Comparison of ENCODE assay signal across 7 cellular contexts in genomic region chr6:83853968-83854501, GRCh38. TPM values are rescaled to one million over a fixed set of nuclear protein-coding genes. Genes with fewer than 3 reads are reported as not detected.
DNase-seq lines count a peak whose midpoint lies in the region; ATAC-seq, FAIRE-seq and TF ChIP-seq lines count a peak whose summit lies in the region.

No MANE protein-coding gene starts in this region.

- peaks cover 13% of the 10 kb centered on the region for H3K4me1 ChIP-seq in endothelial cell of umbilical vein (ENCODE audit: control insufficient read depth, extremely low read depth, insufficient read depth, low read length)
- peaks cover 0 to 26% (median 16%) of the 10 kb centered on the region in 4 donors for H3K4me1 ChIP-seq in sigmoid colon

- H3K4me3 ChIP-seq in endothelial cell of umbilical vein (replicated peaks in 1 of 3; ENCODE audit: insufficient read depth in 1 of 3, low read depth in 1 of 3, low read length in 3 of 3): peak overlapping the region in 2 of 3 experiments; percentile 45 to 61
- peak overlapping the region; percentile 34 to 64 (median 54) for H3K4me3 ChIP-seq in sigmoid colon

- CTCF ChIA-PET in endothelial cell of umbilical vein (lab: Charles Lee): interaction anchor here (1.1 kb wide), 1 partner anchor 239 kb away, joined by 5 read pairs; no protein-coding TSS in a partner anchor

- no peaks in the 10 kb centered on the region for H4K20me1 ChIP-seq in endothelial cell of umbilical vein (replicated peaks; ENCODE audit: control insufficient read depth, extremely low read depth, insufficient read depth, low read length)

- dilution Hi-C loops in endothelial cell of umbilical vein (cut with MboI; ENCODE audit: extremely low pct_ligation_motif_present, low sequenced_read_pairs): no loop called here

- H3K27me3 ChIP-seq in endothelial cell of umbilical vein (ENCODE audit: control insufficient read depth in 2 of 2, insufficient read depth in 2 of 2, low read length in 2 of 2) (peaks cover 24 to 44% of the 10 kb centered on the region in 2 experiments), sigmoid colon (peaks cover 0 to 10% (median 0%) of the 10 kb centered on the region in 3 donors)

- no peak for TF ChIP-seq EP300 in sigmoid colon (IDR thresholded peaks at IDR 0.05)

- DNase-seq in NCI-H2227 treated with DMSO at 0.1 percent for 48 hours (lab: John Stamatoyannopoulos, UW) (peak; percentile 30), endothelial cell of umbilical vein (ENCODE audit: low read depth, low spot score) (no peak), sigmoid colon (no peak), erythroblast (lab: John Stamatoyannopoulos, UW) (no peak), HuH-7.5 (ENCODE audit: low spot score) (no peak)
- DNase-seq in stimulated activated CD4-positive, alpha-beta T cell treated with anti-CD3 and anti-CD28 coated beads, Interleukin-4, amount 100 ng/mL, for 4 hours: no peak

- no peaks in the 10 kb centered on the region for H3K79me2 ChIP-seq in endothelial cell of umbilical vein (ENCODE audit: control insufficient read depth, insufficient read depth, low read length)

- BruUV-seq in endothelial cell of umbilical vein (replicated peaks; lab: Mats Ljungman, UMichigan): no TSS peak

- no peak for TF ChIP-seq CTCF in endothelial cell of umbilical vein (IDR thresholded peaks at IDR 0.05; ENCODE audit: extremely low read depth in 1 of 2, insufficient read depth in 1 of 2, low read depth in 1 of 2, low read length in 2 of 2)
- TF ChIP-seq CTCF in sigmoid colon (IDR thresholded peaks at IDR 0.05): no peak

- H3K36me3 ChIP-seq in endothelial cell of umbilical vein (ENCODE audit: control insufficient read depth in 2 of 2, extremely low read depth in 1 of 2, insufficient read depth in 2 of 2, low read length in 2 of 2) (no peaks in the 10 kb centered on the region), sigmoid colon (no peaks in the 10 kb centered on the region)

- TF ChIP-seq POLR2A in endothelial cell of umbilical vein (IDR thresholded peaks at IDR 0.05; ENCODE audit: low read depth, low read length) (no peak), sigmoid colon (IDR thresholded peaks at IDR 0.05) (no peak), erythroblast (IDR thresholded peaks at IDR 0.05; ENCODE audit: low read length) (no peak)

- ATAC-seq in GM21381 (IDR thresholded peaks at IDR 0.05; ENCODE audit: unreplicated experiment): peak; percentile 16

- H3K9me3 ChIP-seq in endothelial cell of umbilical vein (replicated peaks; ENCODE audit: control insufficient read depth, insufficient read depth, low read length): no peaks in the 10 kb centered on the region
- no peaks in the 10 kb centered on the region for H3K9me3 ChIP-seq in sigmoid colon

- H3K27ac ChIP-seq in endothelial cell of umbilical vein (ENCODE audit: insufficient read depth, low read depth, low read length) (no peak overlapping the region), sigmoid colon (peak overlapping the region in 2 of 4 donors; percentile 26 to 37)

- POLR2A ChIA-PET in endothelial cell of umbilical vein (lab: Charles Lee): no interaction called here

- FAIRE-seq in endothelial cell of umbilical vein (lab: Jason Lieb, UNC): no peak

- peak overlapping the region; percentile 66 for H2AFZ ChIP-seq in endothelial cell of umbilical vein (ENCODE audit: low read depth, low read length)

- intact Hi-C loops in endothelial cell of umbilical vein (cut with micrococcal nuclease) (loop anchor here (2.0 kb wide), 1 partner anchor 239 kb away; no protein-coding TSS in a partner anchor), sigmoid colon (cut with DNase I) (no loop called here)

- no peaks in the 10 kb centered on the region for H3K9me1 ChIP-seq in endothelial cell of umbilical vein (replicated peaks; ENCODE audit: control insufficient read depth, extremely low read depth, insufficient read depth, low read length)

- peak overlapping the region; percentile 91 for H3K4me2 ChIP-seq in endothelial cell of umbilical vein (ENCODE audit: insufficient read depth, low read length)

- 12 to 14% methylated on average over 20 of the region's 20 CpGs for WGBS in sigmoid colon, 2 donors

- no peak overlapping the region for H3K9ac ChIP-seq in endothelial cell of umbilical vein (replicated peaks; ENCODE audit: extremely low read depth, insufficient read depth, low read length)

TF ChIP-seq in endothelial cell of umbilical vein, 7 proteins besides CTCF, POLR2A, EP300 and RAD21:
- TF ChIP-seq FOS (IDR thresholded peaks at IDR 0.05; ENCODE audit: borderline replicate concordance, insufficient read depth, low read length): no peak
- peak; percentile 17 for TF ChIP-seq EZH2 (IDR thresholded peaks at IDR 0.05; ENCODE audit: borderline replicate concordance, low read depth, low read length, severe bottlenecking)

RNA-seq across cellular contexts. Expression of gene RIPPLY2, which starts 0.9 kb away (rescaled TPM):
- total RNA-seq in endothelial cell of umbilical vein: 0.53 TPM in 1 of 2 replicates, not detected in the other
- 0.25 TPM in 1 of 2 replicates, not detected in the other for polyA plus RNA-seq in endothelial cell of umbilical vein
- polyA plus RNA-seq in endothelial cell of umbilical vein (2011; cell fraction: cytosol; rRNA removed): 0.25 TPM in 1 of 2 replicates, not detected in the other
- 0.18 TPM in 1 of 2 replicates, not detected in the other for polyA plus RNA-seq in endothelial cell of umbilical vein (2011; cell fraction: nucleus; rRNA removed)
- polyA plus RNA-seq in endothelial cell of umbilical vein (2012): not detected in 2 replicates
- not detected in 2 replicates for polyA minus RNA-seq in endothelial cell of umbilical vein
- not detected for polyA minus RNA-seq in endothelial cell of umbilical vein (2011; cell fraction: cytosol; rRNA and poly(A)+ RNA removed)
- not detected in 2 replicates for polyA minus RNA-seq in endothelial cell of umbilical vein (2011; cell fraction: nucleus; rRNA and poly(A)+ RNA removed)
- not detected for total RNA-seq in sigmoid colon
- under 1 TPM in 1 of 3 donors, not detected in 2; 0.41 TPM for polyA plus RNA-seq in sigmoid colon

RNA-seq across cellular contexts. Expression of gene CYB5R4, which starts 5.5 kb away (rescaled TPM):
- total RNA-seq in endothelial cell of umbilical vein (13.4 TPM in 2 replicates), sigmoid colon (10 to 100 TPM in 3 of 4 donors, 1 to 10 TPM in 1; 9.7 to 14.3 (median 10.9) TPM)
- polyA plus RNA-seq in endothelial cell of umbilical vein (2.0 and 3.1 TPM in 2 replicates), sigmoid colon (10 to 100 TPM; 18.2 to 35.6 (median 33.6) TPM)
- polyA plus RNA-seq in endothelial cell of umbilical vein (2011; cell fraction: cytosol; rRNA removed): 3.0 and 4.3 TPM in 2 replicates
- 3.1 and 4.2 TPM in 2 replicates for polyA plus RNA-seq in endothelial cell of umbilical vein (2011; cell fraction: nucleus; rRNA removed)
- 13.1 and 14.7 TPM in 2 replicates for polyA plus RNA-seq in endothelial cell of umbilical vein (2012)
- polyA minus RNA-seq in endothelial cell of umbilical vein: 2.9 and 3.4 TPM in 2 replicates
- polyA minus RNA-seq in endothelial cell of umbilical vein (2011; cell fraction: cytosol; rRNA and poly(A)+ RNA removed): 2.4 TPM
- 13.7 and 15.1 TPM in 2 replicates for polyA minus RNA-seq in endothelial cell of umbilical vein (2011; cell fraction: nucleus; rRNA and poly(A)+ RNA removed)
